21 cellular contexts compared by ENCODE assay signal in genomic region chr4:121674696-121675095, GRCh38.
"Had no signal": no experiment of that assay in that cellular context is flagged by ENCODE, and none has a peak within 500 bp of the region (broad histone marks: within the 10 kb centered on the region; RNA-seq: fewer than 3 reads in every experiment).

No MANE protein-coding gene starts in this region.

- DNase-seq: effector CD4-positive, alpha-beta T cell; endodermal cell; erythroblast; heart left ventricle; islet precursor cell; mammary epithelial cell; mucosa of descending colon; naive thymus-derived CD8-positive, alpha-beta T cell; sigmoid colon; stimulated activated CD4-positive, alpha-beta T cell treated with anti-CD3 and anti-CD28 coated beads, Interleukin-12 subunit alpha, Interleukin-12 subunit beta, amount 100 ng/mL, for 4 hours; stimulated activated naive CD8-positive, alpha-beta T cell treated with anti-CD3 and anti-CD28 coated beads, Interleukin-15, Interleukin-2, amounts not matched to agents 100 U/mL and 50 U/mL, for 24 hours; tibial artery; upper lobe of left lung; uterus had no signal

- H3K4me3 ChIP-seq: coronary artery, heart left ventricle, mucosa of descending colon, right atrium auricular region, sigmoid colon, skin epidermis, tibial artery, upper lobe of left lung, uterus had no signal

- H3K9me3 ChIP-seq: heart left ventricle, mucosa of descending colon, right atrium auricular region, sigmoid colon, tibial artery, upper lobe of left lung, uterus had no signal

- FAIRE-seq: endothelial cell of umbilical vein, frontal cortex had no signal

- H3K9me3 Mint-ChIP-seq: endodermal cell; naive thymus-derived CD8-positive, alpha-beta T cell; neural crest cell had no signal

- H3K4me3 Mint-ChIP-seq: endodermal cell; naive thymus-derived CD8-positive, alpha-beta T cell; neural crest cell had no signal

- H3K27ac ChIP-seq: coronary artery, heart left ventricle, right atrium auricular region, sigmoid colon, skin epidermis, tibial artery, upper lobe of left lung, uterus had no signal

- H3K27ac Mint-ChIP-seq: endodermal cell; naive thymus-derived CD8-positive, alpha-beta T cell had no signal

- H3K27me3 Mint-ChIP-seq: naive thymus-derived CD8-positive, alpha-beta T cell had no signal

- H3K27me3 ChIP-seq: heart left ventricle, right atrium auricular region, sigmoid colon, tibial artery, upper lobe of left lung, uterus had no signal

- H3K4me1 ChIP-seq: sigmoid colon, tibial artery, upper lobe of left lung, uterus had no signal

- ATAC-seq: heart left ventricle; left lobe of liver; mucosa of descending colon; naive thymus-derived CD8-positive, alpha-beta T cell; stimulated activated naive CD8-positive, alpha-beta T cell treated with anti-CD3 and anti-CD28 coated beads, Interleukin-15, Interleukin-2, amounts not matched to agents 100 U/mL and 50 U/mL, for 24 hours had no signal
